In the genomic region with DNA sequence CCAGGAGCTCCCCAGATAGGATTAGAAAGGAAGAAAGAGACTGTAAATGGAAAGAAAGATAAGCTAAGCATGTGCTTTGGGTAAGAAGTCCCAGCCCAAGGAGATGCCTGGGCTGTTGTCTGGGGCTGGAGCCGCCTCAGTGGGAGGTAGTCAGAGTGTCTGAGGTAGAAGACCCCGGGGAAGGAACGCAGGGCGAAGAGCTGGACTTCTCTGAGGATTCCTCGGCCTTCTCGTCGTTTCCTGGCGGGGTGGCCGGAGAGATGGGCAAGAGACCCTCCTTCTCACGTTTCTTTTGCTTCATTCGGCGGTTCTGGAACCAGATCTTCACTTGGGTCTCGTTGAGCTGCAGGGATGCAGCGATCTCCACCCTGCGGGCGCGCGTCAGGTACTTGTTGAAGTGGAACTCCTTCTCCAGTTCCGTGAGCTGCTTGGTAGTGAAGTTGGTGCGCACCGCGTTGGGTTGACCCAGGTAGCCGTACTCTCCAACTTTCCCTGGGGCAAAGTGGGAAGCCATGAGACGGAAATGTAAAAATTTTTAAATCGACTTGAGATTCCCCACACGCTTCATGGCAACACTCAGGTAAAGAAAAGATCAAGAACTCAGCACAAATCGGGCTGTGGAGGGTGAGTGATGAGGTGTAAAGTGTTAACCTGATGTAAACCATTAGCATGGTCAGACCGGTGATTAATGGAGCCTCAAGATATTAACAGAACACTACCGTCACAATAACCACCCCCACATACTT, we compare ENCODE assay signal across 11 cellular contexts. TPM values are rescaled to one million over a fixed set of nuclear protein-coding genes. Genes with fewer than 3 reads are reported as not detected.
A peak's percentile ranks its signal among the peaks of the same experiment; 100 is the strongest.
DNase-seq lines count a peak whose midpoint lies in the region; ATAC-seq and TF ChIP-seq lines count a peak whose summit lies in the region.
"Had no signal": no experiment of that assay in that cellular context is flagged by ENCODE, and none has a peak within 500 bp of the region (broad histone marks: within the 10 kb centered on the region; RNA-seq: fewer than 3 reads in every experiment).

No MANE protein-coding gene starts in this region.

- H4K20me1 ChIP-seq in HCT116 (ENCODE audit: insufficient read depth): no peaks in the 10 kb centered on the region

- WGBS in prostate gland: 81% methylated on average over 29 of the region's 29 CpGs

- H3K27ac ChIP-seq in HCT116 (ENCODE audit: low read depth, low read length): no peak overlapping the region
- H3K27ac ChIP-seq in prostate gland: no peak overlapping the region
- H3K27ac ChIP-seq: C4-2B had no signal

- no peak for TF ChIP-seq POLR2A in HCT116 (IDR thresholded peaks at IDR 0.05; ENCODE audit: borderline replicate concordance, extremely low read depth, insufficient read depth, insufficient read length)
- no peak for TF ChIP-seq POLR2A in prostate gland (IDR thresholded peaks at IDR 0.05)

- CTCF ChIA-PET in HCT116 (lab: Charles Lee): no interaction called here

- peaks cover 10 to 19% of the 10 kb centered on the region in 2 experiments; a peak in 3 of 4 replicates for H3K4me1 ChIP-seq in HCT116 (ENCODE audit: control insufficient read depth in 1 of 2, insufficient read depth in 2 of 2, low read length in 2 of 2)
- peaks cover 5% of the 10 kb centered on the region for H3K4me1 ChIP-seq in prostate gland (replicated peaks)

- H3K36me3 Mint-ChIP-seq in central memory CD8-positive, alpha-beta T cell (ENCODE audit: insufficient read depth): peaks cover 11% of the 10 kb centered on the region
- H3K36me3 Mint-ChIP-seq in natural killer cell: peaks cover 7% of the 10 kb centered on the region

- peaks cover 32% of the 10 kb centered on the region for H3K4me1 Mint-ChIP-seq in central memory CD8-positive, alpha-beta T cell
- peaks cover 43 to 49% of the 10 kb centered on the region in 2 donors for H3K4me1 Mint-ChIP-seq in natural killer cell

- H3K9ac ChIP-seq in HCT116 (ENCODE audit: low read length): no peak overlapping the region

- ATAC-seq in HCT116 (no peak), natural killer cell (no peak)
- no peak for ATAC-seq in central memory CD8-positive, alpha-beta T cell (replicated peaks; ENCODE audit: extremely low read depth, poor library complexity, severe bottlenecking)

- H3K9me3 ChIP-seq in HCT116 (ENCODE audit: control insufficient read depth in 1 of 2, insufficient read depth in 1 of 2, low read depth in 1 of 2, low read length in 2 of 2) (no peaks in the 10 kb centered on the region), prostate gland (no peaks in the 10 kb centered on the region)

- no peak overlapping the region for H2AFZ ChIP-seq in HCT116 (ENCODE audit: low read depth, low read length, poor library complexity, severe bottlenecking)

- intact Hi-C loops in HCT116 (cut with micrococcal nuclease) (no loop called here), natural killer cell (cut with micrococcal nuclease) (loop anchor here (5.0 kb wide), 1 partner anchor 58 kb away; a partner anchor contains a TSS), prostate gland (cut with DNase I) (loop anchor here (10.0 kb wide), 1 partner anchor 230 kb away; a partner anchor contains a TSS)

- H3K36me3 ChIP-seq in HCT116 (ENCODE audit: control insufficient read depth in 1 of 2, insufficient read depth in 2 of 2, low read length in 2 of 2) (no peaks in the 10 kb centered on the region), prostate gland (no peaks in the 10 kb centered on the region)

- H3K4me3 ChIP-seq in HCT116 (replicated peaks in 1 of 2; ENCODE audit: low read depth in 1 of 2, low read length in 2 of 2): no peak overlapping the region
- H3K4me3 ChIP-seq in prostate gland: no peak overlapping the region

- RAD21 ChIA-PET in HCT116 (lab: Charles Lee; ENCODE audit: low non-redundant PET in 1 of 2, low total read pairs in 2 of 2, uncharacterized antibody in 2 of 2, unreplicated experiment in 2 of 2): no interaction called here

- H3K79me2 ChIP-seq in HCT116 (ENCODE audit: insufficient read depth, low read length): peaks cover 25% of the 10 kb centered on the region

- H3K4me3 Mint-ChIP-seq in central memory CD8-positive, alpha-beta T cell: peak overlapping the region; percentile 85
- peak overlapping the region; percentile 91 for H3K4me3 Mint-ChIP-seq in natural killer cell

- POLR2A ChIA-PET in HCT116 (lab: Charles Lee): interaction anchor here (1.6 kb wide), 1 partner anchor 11 kb away, joined by 5 read pairs; no protein-coding TSS in a partner anchor

- H3K27me3 Mint-ChIP-seq in central memory CD8-positive, alpha-beta T cell: peaks cover 72% of the 10 kb centered on the region
- H3K27me3 Mint-ChIP-seq in natural killer cell (ENCODE audit: low read depth in 2 of 2): peaks cover 54 to 63% of the 10 kb centered on the region in 2 donors

- TF ChIP-seq RAD21 in HCT116 (IDR thresholded peaks at IDR 0.05; ENCODE audit: low read depth): no peak

- DNase-seq in CD1c-positive myeloid dendritic cell (ENCODE audit: extremely low spot score) (peak; percentile 35), HCT116 (ENCODE audit: low read depth, low spot score) (no peak), natural killer cell (no peak), HK-2 (ENCODE audit: unreplicated experiment) (no peak), prostate gland (ENCODE audit: low spot score) (no peak), cerebellum (ENCODE audit: low spot score) (no peak), RKO (ENCODE audit: low spot score) (no peak)
- no peak for DNase-seq in central memory CD8-positive, alpha-beta T cell (ENCODE audit: low spot score in 2 of 2)
- DNase-seq: NCI-H187 had no signal

- no peaks in the 10 kb centered on the region for H3K9me2 ChIP-seq in HCT116 (ENCODE audit: insufficient read depth)

- no TSS peak for BruUV-seq in HCT116 (replicated peaks; lab: Mats Ljungman, UMichigan)

- TF ChIP-seq CTCF in HCT116 (IDR thresholded peaks at IDR 0.05 in 2 of 3, conservative IDR thresholded peaks at IDR 0.05 in 1 of 3; ENCODE audit: borderline replicate concordance in 1 of 3, insufficient read depth in 1 of 3, low read depth in 2 of 3, low read length in 2 of 3) (no peak), natural killer cell (IDR thresholded peaks at IDR 0.05) (no peak), prostate gland (IDR thresholded peaks at IDR 0.05) (no peak)

- H3K4me2 ChIP-seq in HCT116 (ENCODE audit: low read length): peak overlapping the region; percentile 79; the same call in 1 of the 2 replicates

- peak overlapping the region; percentile 24 for H3K27ac Mint-ChIP-seq in central memory CD8-positive, alpha-beta T cell (ENCODE audit: low read depth)
- peak overlapping the region; percentile 71 to 88 for H3K27ac Mint-ChIP-seq in natural killer cell

- no peaks in the 10 kb centered on the region for H3K9me3 Mint-ChIP-seq in central memory CD8-positive, alpha-beta T cell
- no peaks in the 10 kb centered on the region for H3K9me3 Mint-ChIP-seq in natural killer cell

- no peaks in the 10 kb centered on the region for H3K27me3 ChIP-seq in HCT116 (ENCODE audit: insufficient read depth, low read length)
- no peaks in the 10 kb centered on the region for H3K27me3 ChIP-seq in prostate gland (replicated peaks; ENCODE audit: insufficient read depth)

TF ChIP-seq in HCT116, 20 proteins besides CTCF, POLR2A, EP300 and RAD21 (continues in another document):
- TF ChIP-seq EZH2 (IDR thresholded peaks at IDR 0.05) (no peak), EGR1 (IDR thresholded peaks at IDR 0.05; ENCODE audit: low read depth) (no peak), POLR2AphosphoS5 (IDR thresholded peaks at IDR 0.05; ENCODE audit: low read depth, low read length) (no peak), TCF7L2 (IDR thresholded peaks at IDR 0.05; ENCODE audit: borderline replicate concordance, extremely low read depth, insufficient read depth, insufficient read length) (no peak), ZNF274 (IDR thresholded peaks at IDR 0.05; ENCODE audit: low read depth, low read length) (no peak), CEBPB (IDR thresholded peaks at IDR 0.05; ENCODE audit: low read depth) (no peak), JUND (IDR thresholded peaks at IDR 0.05) (no peak), CBX3 (IDR thresholded peaks at IDR 0.05; ENCODE audit: low read depth) (no peak)
- TF ChIP-seq, protein P1, sequence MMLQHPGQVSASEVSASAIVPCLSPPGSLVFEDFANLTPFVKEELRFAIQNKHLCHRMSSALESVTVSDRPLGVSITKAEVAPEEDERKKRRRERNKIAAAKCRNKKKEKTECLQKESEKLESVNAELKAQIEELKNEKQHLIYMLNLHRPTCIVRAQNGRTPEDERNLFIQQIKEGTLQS (IDR thresholded peaks at IDR 0.05): no peak

RNA-seq across cellular contexts. Expression of a gene that starts 1.3 kb away (rescaled TPM):
- 2.8 TPM for total RNA-seq in HCT116 (2021; ENCODE audit: unreplicated experiment)
- 1.1 and 1.5 TPM in 2 replicates for polyA plus RNA-seq in HCT116 (2012)
- 1 to 10 TPM in 2 of 3 donors, under 1 TPM in 1; 0.64 to 1.3 (median 1.1) TPM for total RNA-seq in natural killer cell
- total RNA-seq in prostate gland: 1 to 10 TPM in 1 of 2 donors, not detected in 1; 2.1 TPM
- total RNA-seq in cerebellum: not detected
- polyA plus RNA-seq: neural cell had no signal

RNA-seq across cellular contexts. Expression of a gene that starts 8.0 kb away (rescaled TPM):
- total RNA-seq in HCT116 (2021; ENCODE audit: unreplicated experiment) (0.57 TPM), natural killer cell (not detected), prostate gland (1 to 10 TPM in 1 of 2 donors, not detected in 1; 1.4 TPM), cerebellum (not detected)
- 0.26 and 0.31 TPM in 2 replicates for polyA plus RNA-seq in HCT116 (2012)
- polyA plus RNA-seq: neural cell had no signal

RNA-seq across cellular contexts. Expression of a gene that starts 36.1 kb away (rescaled TPM):
- 2.0 TPM for total RNA-seq in HCT116 (2021; ENCODE audit: unreplicated experiment)
- 1.5 and 1.8 TPM in 2 replicates for polyA plus RNA-seq in HCT116 (2012)
- total RNA-seq in natural killer cell: 1 to 10 TPM in 1 of 3 donors, under 1 TPM in 2; 0.52 to 2.1 (median 0.63) TPM
- 1 to 10 TPM; 1.4 to 1.8 TPM for total RNA-seq in prostate gland
- total RNA-seq in cerebellum: not detected
- polyA plus RNA-seq: neural cell had no signal

RNA-seq across cellular contexts. Expression of a gene that starts 49.0 kb away (rescaled TPM):
- total RNA-seq in HCT116 (2021; ENCODE audit: unreplicated experiment): 6.7 TPM
- 3.2 and 7.2 TPM in 2 replicates for polyA plus RNA-seq in HCT116 (2012)
- 10 to 100 TPM in 1 of 3 donors, under 1 TPM in 2; 0.29 to 13.0 (median 0.52) TPM for total RNA-seq in natural killer cell
- 10 to 100 TPM in 1 of 2 donors, 1 to 10 TPM in 1; 3.7 to 12.9 TPM for total RNA-seq in prostate gland
- total RNA-seq in cerebellum: not detected
- polyA plus RNA-seq: neural cell had no signal

RNA-seq across cellular contexts. Expression of a gene that starts 53.1 kb away (rescaled TPM):
- total RNA-seq in HCT116 (2021; ENCODE audit: unreplicated experiment) (12.7 TPM), natural killer cell (under 1 TPM; 0.28 to 0.65 (median 0.43) TPM), prostate gland (1 to 10 TPM; 6.9 to 7.5 TPM), cerebellum (not detected)
- polyA plus RNA-seq in HCT116 (2012): 3.9 and 4.9 TPM in 2 replicates
- polyA plus RNA-seq: neural cell had no signal
